ENCODE assay signal across 19 cellular contexts in the genomic region with DNA sequence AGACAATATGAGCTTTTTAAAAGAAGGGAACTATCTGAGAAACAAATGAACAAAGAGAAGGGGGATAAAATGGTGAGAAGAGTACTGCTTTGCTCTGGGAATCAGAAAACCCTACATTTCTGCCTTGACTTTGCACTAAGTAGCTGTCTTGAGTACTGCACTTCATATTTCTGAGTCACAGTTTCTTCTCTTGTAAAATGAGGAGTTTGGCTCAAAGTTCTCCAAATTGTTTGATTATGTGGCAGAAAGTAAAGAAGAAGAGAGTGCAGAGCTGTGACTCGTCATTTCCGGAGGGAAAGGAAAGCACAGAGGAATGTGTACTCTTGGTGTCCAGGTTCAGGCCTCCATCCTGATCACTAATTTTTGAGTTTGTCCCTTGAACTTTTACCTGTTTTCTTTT. TPM values are rescaled to one million over a fixed set of nuclear protein-coding genes. Genes with fewer than 3 reads are reported as not detected.
DNase-seq lines count a peak whose midpoint lies in the region; ATAC-seq, FAIRE-seq and TF ChIP-seq lines count a peak whose summit lies in the region.
"Had no signal": no experiment of that assay in that cellular context is flagged by ENCODE, and none has a peak within 500 bp of the region (broad histone marks: within the 10 kb centered on the region; RNA-seq: fewer than 3 reads in every experiment).

No MANE protein-coding gene starts in this region.

- H3K4me1 ChIP-seq in IMR-90 (ENCODE audit: control insufficient read depth, insufficient read depth, low read length), result peaks cover 2% of the 10 kb centered on the region
- H3K4me1 ChIP-seq in HepG2 (ENCODE audit: insufficient read depth, low read length), result no peaks in the 10 kb centered on the region
- H3K4me1 ChIP-seq: HAP-1 had no signal

- H3K9ac ChIP-seq in IMR-90 (ENCODE audit: low read depth, low read length) (no peak overlapping the region), HepG2 (ENCODE audit: insufficient read depth, low read depth, low read length) (no peak overlapping the region)

- peak overlapping the region; percentile 94 to 96 for H4K8ac ChIP-seq in IMR-90 (ENCODE audit: low read depth in 2 of 2, low read length in 2 of 2)

- TF ChIP-seq RAD21 in IMR-90 (IDR thresholded peaks at IDR 0.05; ENCODE audit: low read length) (no peak), HepG2 (CRISPR knock-in tag; IDR thresholded peaks at IDR 0.05) (no peak)

- peak overlapping the region; percentile 96; the same call in 1 of the 2 replicates for H4K5ac ChIP-seq in IMR-90 (ENCODE audit: low read depth, low read length)

- H3K14ac ChIP-seq in IMR-90 (replicated peaks; ENCODE audit: low read depth, low read length), result no peak overlapping the region

- H3K4me3 Mint-ChIP-seq in stimulated activated effector memory CD8-positive, alpha-beta T cell treated with anti-CD3 and anti-CD28 coated beads, Interleukin-12 subunit alpha, Interleukin-12 subunit beta, amount 100 ng/mL, for 72 hours, result no peak overlapping the region
- H3K4me3 Mint-ChIP-seq: activated naive CD4-positive, alpha-beta T cell treated with anti-CD3 and anti-CD28 coated beads for 36 hours; stimulated activated naive CD8-positive, alpha-beta T cell treated with anti-CD3 and anti-CD28 coated beads, Interleukin-15, Interleukin-2, amounts not matched to agents 100 ng/mL and 50 ng/mL, for 24 hours had no signal

- H3K4me3 ChIP-seq in BJ (ENCODE audit: low read depth, low read length) (no peak overlapping the region), IMR-90 (ENCODE audit: insufficient read depth, low read depth, low read length) (no peak overlapping the region), bronchial epithelial cell (ENCODE audit: low read depth, low read length) (no peak overlapping the region), HepG2 (replicated peaks in 1 of 3; ENCODE audit: insufficient read depth in 1 of 3, low read depth in 2 of 3, low read length in 3 of 3) (no peak overlapping the region)
- H3K4me3 ChIP-seq: GM12878, HAP-1, psoas muscle had no signal

- H3K56ac ChIP-seq in IMR-90 (ENCODE audit: extremely low read depth, insufficient read depth, low read length), result peak overlapping the region; percentile 5; the same call in 1 of the 2 replicates

- POLR2A ChIA-PET in BJ (lab: Charles Lee) (no interaction called here), IMR-90 (lab: Charles Lee; ENCODE audit: unreplicated experiment) (no interaction called here), HepG2 (lab: Yijun Ruan, JAX) (no interaction called here)

- H4K20me1 ChIP-seq in IMR-90 (ENCODE audit: insufficient read depth, low read length), result no peaks in the 10 kb centered on the region
- no peaks in the 10 kb centered on the region for H4K20me1 ChIP-seq in HepG2 (ENCODE audit: insufficient read depth, low read length)

- H3K36me3 Mint-ChIP-seq in stimulated activated effector memory CD8-positive, alpha-beta T cell treated with anti-CD3 and anti-CD28 coated beads, Interleukin-12 subunit alpha, Interleukin-12 subunit beta, amount 100 ng/mL, for 72 hours, result no peaks in the 10 kb centered on the region

- WGBS in IMR-90 (ENCODE audit: extremely low coverage in 2 of 2, insufficient read length in 1 of 2), 2 experiments, result 25% methylated on average over 2 of the region's 2 CpGs; no CpG with 5 or more reads in 1 of the 2 experiments
- 8% methylated on average over 2 of the region's 2 CpGs for WGBS in HepG2 (ENCODE audit: low lambda C conversion rate)

- no peaks in the 10 kb centered on the region for H3K27me3 ChIP-seq in BJ (ENCODE audit: control insufficient read depth, insufficient read depth, low read length)
- H3K27me3 ChIP-seq in IMR-90 (ENCODE audit: control insufficient read depth, insufficient read depth, low read length), result no peaks in the 10 kb centered on the region
- no peaks in the 10 kb centered on the region for H3K27me3 ChIP-seq in bronchial epithelial cell (ENCODE audit: control insufficient read depth, insufficient read depth, low read length)
- no peaks in the 10 kb centered on the region for H3K27me3 ChIP-seq in HepG2 (ENCODE audit: control insufficient read depth in 1 of 2, insufficient read depth in 2 of 2, low read length in 2 of 2)

- CTCF ChIA-PET in BJ (lab: Yijun Ruan, JAX), result interaction anchor here (1.0 to 1.6 kb wide), 3 partner anchors 9 to 17 kb away, joined by 3 read pairs; no protein-coding TSS in a partner anchor
- CTCF ChIA-PET in IMR-90 (lab: Yijun Ruan, JAX), result no interaction called here
- CTCF ChIA-PET in HepG2 (lab: Yijun Ruan, JAX; ENCODE audit: low intra/inter-chr PET ratio, low total read pairs), result no interaction called here

- H3K79me2 ChIP-seq in HepG2 (ENCODE audit: insufficient read depth, low read length), result no peaks in the 10 kb centered on the region

- no peaks in the 10 kb centered on the region for H3K79me1 ChIP-seq in IMR-90 (ENCODE audit: low read depth in 1 of 2, low read length in 2 of 2)

- H3K4me2 ChIP-seq in IMR-90 (ENCODE audit: low read depth, low read length), result peak overlapping the region; percentile 65
- no peak overlapping the region for H3K4me2 ChIP-seq in HepG2 (ENCODE audit: low read depth, low read length)

- H3K27ac Mint-ChIP-seq in stimulated activated effector memory CD8-positive, alpha-beta T cell treated with anti-CD3 and anti-CD28 coated beads, Interleukin-12 subunit alpha, Interleukin-12 subunit beta, amount 100 ng/mL, for 72 hours, result no peak overlapping the region
- H3K27ac Mint-ChIP-seq: activated naive CD4-positive, alpha-beta T cell treated with anti-CD3 and anti-CD28 coated beads for 36 hours; stimulated activated naive CD8-positive, alpha-beta T cell treated with anti-CD3 and anti-CD28 coated beads, Interleukin-15, Interleukin-2, amounts not matched to agents 100 ng/mL and 50 ng/mL, for 24 hours had no signal

- H2AK9ac ChIP-seq in IMR-90 (replicated peaks; ENCODE audit: low read depth, low read length, poor library complexity), result no peak overlapping the region

- peak overlapping the region; percentile 97; the same call in 2 of the 3 replicates for H2BK15ac ChIP-seq in IMR-90 (ENCODE audit: low read depth, low read length)

- H3K27ac ChIP-seq in IMR-90 (ENCODE audit: insufficient read depth, low read length), result peak overlapping the region; percentile 77
- no peak overlapping the region for H3K27ac ChIP-seq in HepG2 (ENCODE audit: extremely low read length, insufficient read depth, low read length)

- H3K18ac ChIP-seq in IMR-90 (ENCODE audit: low read depth, low read length), result peak overlapping the region; percentile 92

- TF ChIP-seq CTCF in BJ (IDR thresholded peaks at IDR 0.05; ENCODE audit: insufficient read depth, low read depth, low read length) (no peak), IMR-90 (conservative IDR thresholded peaks at IDR 0.05; ENCODE audit: low read depth, low read length) (no peak), bronchial epithelial cell (IDR thresholded peaks at IDR 0.05; ENCODE audit: insufficient read depth, low read length, severe bottlenecking) (no peak), HepG2 (CRISPR knock-in tag; IDR thresholded peaks at IDR 0.05) (no peak)

- no TSS peak for BruUV-seq in IMR-90 (replicated peaks; lab: Mats Ljungman, UMichigan)
- BruUV-seq in HepG2 (replicated peaks; lab: Mats Ljungman, UMichigan), result no TSS peak

- H2BK120ac ChIP-seq in IMR-90 (ENCODE audit: low read depth, low read length), result peak overlapping the region; percentile 96; the same call in 1 of the 2 replicates

- no peak overlapping the region for H4K91ac ChIP-seq in IMR-90 (ENCODE audit: insufficient read depth, low read depth, low read length)

- H3K4ac ChIP-seq in IMR-90 (ENCODE audit: low read depth, low read length), result peak overlapping the region; percentile 88; the same call in 1 of the 2 replicates

- DNase-seq in BJ (ENCODE audit: low read depth) (peak; percentile 54), IMR-90 (peak; percentile 93), bronchial epithelial cell (ENCODE audit: low read depth) (peak; percentile 58), HepG2 (ENCODE audit: low spot score) (peak; percentile 5), CD1c-positive myeloid dendritic cell (ENCODE audit: extremely low spot score) (no peak)
- DNase-seq in stimulated activated effector memory CD8-positive, alpha-beta T cell treated with anti-CD3 and anti-CD28 coated beads, Interleukin-12 subunit alpha, Interleukin-12 subunit beta, amount 100 ng/mL, for 72 hours (ENCODE audit: low spot score in 2 of 2), result no peak
- DNase-seq: activated CD8-positive, alpha-beta memory T cell treated with anti-CD3 and anti-CD28 coated beads for 24 hours; activated naive CD4-positive, alpha-beta T cell treated with anti-CD3 and anti-CD28 coated beads for 36 hours; Kasumi-1; mesendoderm; NCI-H2171; OCI-M1; psoas muscle; stimulated activated CD4-positive, alpha-beta T cell treated with anti-CD3 and anti-CD28 coated beads, Interleukin-4, amount 100 ng/mL, for 1 hour had no signal

- TF ChIP-seq EP300 in HepG2 (IDR thresholded peaks at IDR 0.05; ENCODE audit: low read depth in 2 of 2, low read length in 2 of 2) (no peak), HepG2 (CRISPR knock-in tag; IDR thresholded peaks at IDR 0.05; ENCODE audit: borderline replicate concordance) (no peak)

- in situ Hi-C loops in IMR-90 (cut with MboI; ENCODE audit: low sequenced_read_pairs) (no loop called here), HepG2 (cut with HindIII; ENCODE audit: extremely low pct_ligation_motif_present, low pct_unique_long_range_greater_than_20kb) (no loop called here)

- H2BK5ac ChIP-seq in IMR-90 (ENCODE audit: low read depth, low read length, poor library complexity, severe bottlenecking), result peak overlapping the region; percentile 94

- H3K36me3 ChIP-seq in BJ (ENCODE audit: control insufficient read depth, insufficient read depth, low read length), result no peaks in the 10 kb centered on the region
- no peaks in the 10 kb centered on the region for H3K36me3 ChIP-seq in IMR-90 (ENCODE audit: control insufficient read depth, insufficient read depth, low read length)
- no peaks in the 10 kb centered on the region for H3K36me3 ChIP-seq in bronchial epithelial cell (ENCODE audit: control insufficient read depth, insufficient read depth, low read length)
- H3K36me3 ChIP-seq in HepG2 (replicated peaks in 1 of 2; ENCODE audit: control insufficient read depth in 1 of 2, insufficient read depth in 2 of 2, low read length in 2 of 2), result no peaks in the 10 kb centered on the region
- H3K36me3 ChIP-seq: HAP-1 had no signal

- no peaks in the 10 kb centered on the region for H3K9me1 ChIP-seq in IMR-90 (ENCODE audit: insufficient read depth, low read length)

- peak; percentile 90 for ATAC-seq in IMR-90 (ENCODE audit: low read depth)
- ATAC-seq in HepG2, result no peak; the same call in 2 of the 3 replicates
- ATAC-seq in HG02852 (IDR thresholded peaks at IDR 0.05; ENCODE audit: unreplicated experiment), result no peak
- ATAC-seq in HG03280 (IDR thresholded peaks at IDR 0.05; ENCODE audit: unreplicated experiment), result no peak
- ATAC-seq in stimulated activated effector memory CD8-positive, alpha-beta T cell treated with anti-CD3 and anti-CD28 coated beads, Interleukin-12 subunit alpha, Interleukin-12 subunit beta, amount 100 ng/mL, for 72 hours, result no peak
- ATAC-seq: GM12878, psoas muscle had no signal

- no peak overlapping the region for H2AK5ac ChIP-seq in IMR-90 (ENCODE audit: low read depth, low read length)

- no peak overlapping the region for H3K23ac ChIP-seq in IMR-90 (ENCODE audit: low read depth, low read length)

- H2BK20ac ChIP-seq in IMR-90 (ENCODE audit: low read depth, low read length), result peak overlapping the region; percentile 94; the same call in 1 of the 2 replicates

- peaks cover 6% of the 10 kb centered on the region for H3K4me1 Mint-ChIP-seq in stimulated activated effector memory CD8-positive, alpha-beta T cell treated with anti-CD3 and anti-CD28 coated beads, Interleukin-12 subunit alpha, Interleukin-12 subunit beta, amount 100 ng/mL, for 72 hours

- intact Hi-C loops in IMR-90 (cut with micrococcal nuclease) (no loop called here), HepG2 (cut with micrococcal nuclease; ENCODE audit: unreplicated experiment) (no loop called here)

- no peaks in the 10 kb centered on the region for H3K9me3 Mint-ChIP-seq in stimulated activated effector memory CD8-positive, alpha-beta T cell treated with anti-CD3 and anti-CD28 coated beads, Interleukin-12 subunit alpha, Interleukin-12 subunit beta, amount 100 ng/mL, for 72 hours
- H3K9me3 Mint-ChIP-seq: activated naive CD4-positive, alpha-beta T cell treated with anti-CD3 and anti-CD28 coated beads for 36 hours; stimulated activated naive CD8-positive, alpha-beta T cell treated with anti-CD3 and anti-CD28 coated beads, Interleukin-15, Interleukin-2, amounts not matched to agents 100 ng/mL and 50 ng/mL, for 24 hours had no signal

- H2AFZ ChIP-seq in IMR-90 (replicated peaks; ENCODE audit: low read length, poor library complexity) (no peak overlapping the region), HepG2 (ENCODE audit: low read length) (no peak overlapping the region)

- dilution Hi-C loops in IMR-90 (cut with HindIII; ENCODE audit: low sequenced_read_pairs, unreplicated experiment), result no loop called here

- H3K9me3 ChIP-seq in IMR-90 (ENCODE audit: control insufficient read depth, insufficient read depth, low read length), result no peaks in the 10 kb centered on the region
- no peaks in the 10 kb centered on the region for H3K9me3 ChIP-seq in HepG2 (ENCODE audit: low read length)
- H3K9me3 ChIP-seq: HAP-1, psoas muscle had no signal

- TF ChIP-seq POLR2A in IMR-90 (IDR thresholded peaks at IDR 0.05; ENCODE audit: low read depth, low read length) (no peak), HepG2 (IDR thresholded peaks at IDR 0.05; ENCODE audit: insufficient read depth in 1 of 2, low read depth in 2 of 2, low read length in 2 of 2) (no peak)

- no peak for FAIRE-seq in bronchial epithelial cell (lab: Jason Lieb, UNC)
- FAIRE-seq in HepG2 (lab: Jason Lieb, UNC), result no peak
- FAIRE-seq: GM12878 had no signal

RNA-seq across cellular contexts. Expression of a gene that starts 54.7 kb away (rescaled TPM):
- not detected in 2 replicates for polyA plus RNA-seq in BJ (2011; rRNA removed)
- not detected in 2 replicates for polyA minus RNA-seq in BJ (2011; rRNA and poly(A)+ RNA removed)
- not detected in 2 replicates for total RNA-seq in IMR-90 (2012; rRNA removed)
- polyA plus RNA-seq in IMR-90 (2012; rRNA removed), result not detected in 2 replicates
- polyA plus RNA-seq in IMR-90 (2012; cell fraction: cytosol; rRNA removed), result not detected in 2 replicates
- not detected in 2 replicates for polyA plus RNA-seq in IMR-90 (2012; cell fraction: nucleus; rRNA removed; ENCODE audit: low replicate concordance)
- 122 TPM in 2 replicates for total RNA-seq in bronchial epithelial cell
- total RNA-seq in HepG2 (2016; rRNA removed; fragmentation: Illumina TruSeq; extraction: Trizol), result not detected in 2 replicates
- not detected in 2 replicates for total RNA-seq in HepG2 (2016; cell fraction: cytosol; rRNA removed; fragmentation: Illumina TruSeq; extraction: Trizol; ENCODE audit: low read depth)
- total RNA-seq in HepG2 (2016; cell fraction: insoluble cytoplasmic fraction; rRNA removed; fragmentation: Illumina TruSeq; extraction: Trizol), result not detected in 2 replicates
- total RNA-seq in HepG2 (2016; cell fraction: membrane; rRNA removed; fragmentation: Illumina TruSeq; extraction: Trizol), result not detected in 2 replicates
- not detected in 2 replicates for total RNA-seq in HepG2 (2016; cell fraction: nucleus; rRNA removed; fragmentation: Illumina TruSeq; extraction: Trizol)
- not detected in 2 replicates for polyA plus RNA-seq in HepG2 (2011; rRNA removed)
- polyA plus RNA-seq in HepG2 (2011; cell fraction: cytosol; rRNA removed), result not detected in 2 replicates
- not detected in 2 replicates for polyA plus RNA-seq in HepG2 (2011; cell fraction: nucleus; rRNA removed)
- polyA plus RNA-seq in HepG2 (2012), result not detected in 2 replicates
- not detected in 2 replicates for polyA plus RNA-seq in HepG2 (2016; cell fraction: cytosol; fragmentation: Illumina TruSeq; extraction: Trizol; ENCODE audit: low read depth)
- polyA plus RNA-seq in HepG2 (2016; cell fraction: insoluble cytoplasmic fraction; fragmentation: Illumina TruSeq; extraction: Trizol; ENCODE audit: low read depth), result not detected in 2 replicates
- not detected in 2 replicates for polyA plus RNA-seq in HepG2 (2016; cell fraction: membrane; fragmentation: Illumina TruSeq; extraction: Trizol; ENCODE audit: low read depth)
- not detected in 2 replicates for polyA plus RNA-seq in HepG2 (2016; cell fraction: nucleus; fragmentation: Illumina TruSeq; extraction: Trizol; ENCODE audit: insufficient read depth, low read depth)
- 0.96 TPM in 1 of 2 replicates, not detected in the other for polyA minus RNA-seq in HepG2 (2011; rRNA and poly(A)+ RNA removed; ENCODE audit: low replicate concordance)
- not detected in 2 replicates for polyA minus RNA-seq in HepG2 (2011; cell fraction: cytosol; rRNA and poly(A)+ RNA removed)
- not detected in 2 replicates for polyA minus RNA-seq in HepG2 (2011; cell fraction: nucleus; rRNA and poly(A)+ RNA removed)

Comparison
In these comparisons a context has a peak if more than half of its experiments do, and no peak if none do; other contexts are left out.
1. DNase-seq: peak in BJ (single experiment), IMR-90 (single experiment), bronchial epithelial cell (single experiment) and HepG2 (single experiment); none in CD1c-positive myeloid dendritic cell (single experiment) and stimulated activated effector memory CD8-positive, alpha-beta T cell treated with anti-CD3 and anti-CD28 coated beads, Interleukin-12 subunit alpha, Interleukin-12 subunit beta, amount 100 ng/mL, for 72 hours (0 of 2).
2. RNA of a gene that starts 54.7 kb away (total RNA-seq): 122 TPM in bronchial epithelial cell; not detected in IMR-90 and not detected in HepG2; every median in the first group is over 100 times any median in the second.